23 cellular contexts compared by ENCODE assay signal in the genomic region with DNA sequence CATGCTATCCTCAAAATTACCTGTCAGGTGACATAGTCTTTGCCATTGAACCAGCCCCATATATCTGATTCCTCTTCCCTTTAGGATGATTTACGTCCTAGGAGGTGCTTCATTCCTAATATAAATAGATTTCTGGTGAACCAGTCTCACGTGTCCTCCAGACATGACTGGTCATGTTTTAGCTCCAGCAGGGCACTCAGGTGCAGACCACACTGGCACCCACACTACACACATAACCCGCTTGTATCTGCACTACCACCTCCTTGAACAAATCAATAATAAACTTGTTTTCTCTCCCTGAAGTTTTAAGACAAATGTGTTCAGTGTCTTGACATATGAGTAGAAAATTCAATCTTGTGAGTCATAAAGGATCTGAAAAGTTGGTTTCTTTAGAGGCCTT.
DNase-seq lines count a peak whose midpoint lies in the region; TF ChIP-seq lines count a peak whose summit lies in the region.
"Had no signal": no experiment of that assay in that cellular context is flagged by ENCODE, and none has a peak within 500 bp of the region (broad histone marks: within the 10 kb centered on the region; RNA-seq: fewer than 3 reads in every experiment).

No MANE protein-coding gene starts in this region.

- H3K27me3 Mint-ChIP-seq in activated T-cell treated with anti-CD3 and anti-CD28 coated beads, Interleukin-2, amount 50 U/mL, for 24 hours = peaks cover 15% of the 10 kb centered on the region

- no peak overlapping the region for H3K4me3 Mint-ChIP-seq in activated T-cell treated with anti-CD3 and anti-CD28 coated beads, Interleukin-2, amount 50 U/mL, for 24 hours
- H3K4me3 Mint-ChIP-seq: activated CD4-positive, alpha-beta T cell treated with anti-CD3 and anti-CD28 coated beads, Interleukin-2, amount 10 ng/mL, durations not matched to agents 7 days and 5 days; activated CD8-positive, alpha-beta memory T cell treated with anti-CD3 and anti-CD28 coated beads, Interleukin-2, amount 10 ng/mL, durations not matched to agents 7 days and 5 days; activated naive CD8-positive, alpha-beta T cell; B cell; stimulated activated naive CD8-positive, alpha-beta T cell treated with anti-CD3 and anti-CD28 coated beads, Interleukin-15, Interleukin-2, amounts not matched to agents 100 ng/mL and 50 ng/mL, for 24 hours; T-helper 17 cell had no signal

- H3K9ac ChIP-seq in fibroblast of lung (ENCODE audit: insufficient read depth, low read length) = no peak overlapping the region

- peak overlapping the region; percentile 8 for H3K4me2 ChIP-seq in fibroblast of lung (ENCODE audit: extremely low read depth, insufficient read depth, low read length)

- H3K9me3 Mint-ChIP-seq in activated T-cell treated with anti-CD3 and anti-CD28 coated beads, Interleukin-2, amount 50 U/mL, for 24 hours = no peaks in the 10 kb centered on the region
- H3K9me3 Mint-ChIP-seq: activated CD4-positive, alpha-beta T cell treated with anti-CD3 and anti-CD28 coated beads, Interleukin-2, amount 10 ng/mL, durations not matched to agents 7 days and 5 days; stimulated activated naive CD8-positive, alpha-beta T cell treated with anti-CD3 and anti-CD28 coated beads, Interleukin-15, Interleukin-2, amounts not matched to agents 100 ng/mL and 50 ng/mL, for 24 hours had no signal

- H3K27me3 ChIP-seq in fibroblast of lung (ENCODE audit: control insufficient read depth, insufficient read depth, low read length) = no peaks in the 10 kb centered on the region
- H3K27me3 ChIP-seq: tibial nerve had no signal

- no peaks in the 10 kb centered on the region for H3K36me3 Mint-ChIP-seq in activated T-cell treated with anti-CD3 and anti-CD28 coated beads, Interleukin-2, amount 50 U/mL, for 24 hours (ENCODE audit: low read depth)
- H3K36me3 Mint-ChIP-seq: activated CD8-positive, alpha-beta memory T cell treated with anti-CD3 and anti-CD28 coated beads, Interleukin-2, amount 10 ng/mL, durations not matched to agents 7 days and 5 days; activated naive CD8-positive, alpha-beta T cell had no signal

- H3K27ac Mint-ChIP-seq in activated T-cell treated with anti-CD3 and anti-CD28 coated beads, Interleukin-2, amount 50 U/mL, for 24 hours = no peak overlapping the region
- H3K27ac Mint-ChIP-seq: activated CD4-positive, alpha-beta T cell treated with anti-CD3 and anti-CD28 coated beads, Interleukin-2, amount 10 ng/mL, durations not matched to agents 7 days and 5 days; activated CD8-positive, alpha-beta memory T cell treated with anti-CD3 and anti-CD28 coated beads, Interleukin-2, amount 10 ng/mL, durations not matched to agents 7 days and 5 days; activated naive CD8-positive, alpha-beta T cell; B cell; stimulated activated naive CD8-positive, alpha-beta T cell treated with anti-CD3 and anti-CD28 coated beads, Interleukin-15, Interleukin-2, amounts not matched to agents 100 ng/mL and 50 ng/mL, for 24 hours; T-helper 17 cell had no signal

- no peak overlapping the region for H3K27ac ChIP-seq in fibroblast of lung (ENCODE audit: insufficient read depth, low read length)

- no peak for TF ChIP-seq CTCF in fibroblast of lung (conservative IDR thresholded peaks at IDR 0.05 in 1 of 2, IDR thresholded peaks at IDR 0.05 in 1 of 2; ENCODE audit: low read depth in 1 of 2, low read length in 2 of 2)

- H2AFZ ChIP-seq in fibroblast of lung (ENCODE audit: low read length) = no peak overlapping the region

- no peaks in the 10 kb centered on the region for H3K4me1 Mint-ChIP-seq in activated T-cell treated with anti-CD3 and anti-CD28 coated beads, Interleukin-2, amount 50 U/mL, for 24 hours (ENCODE audit: low read depth)
- H3K4me1 Mint-ChIP-seq: activated CD4-positive, alpha-beta T cell treated with anti-CD3 and anti-CD28 coated beads, Interleukin-2, amount 10 ng/mL, durations not matched to agents 7 days and 5 days; activated CD8-positive, alpha-beta memory T cell treated with anti-CD3 and anti-CD28 coated beads, Interleukin-2, amount 10 ng/mL, durations not matched to agents 7 days and 5 days; B cell had no signal

- H3K4me1 ChIP-seq in fibroblast of lung (ENCODE audit: control insufficient read depth, extremely low read depth, insufficient read depth, low read length) = peaks cover 5% of the 10 kb centered on the region

- DNase-seq in NCI-H2107 treated with DMSO at 0.1 percent for 48 hours (lab: John Stamatoyannopoulos, UW; ENCODE audit: unreplicated experiment) = peak; percentile 65
- no peak for DNase-seq in NCI-H2107 (lab: John Stamatoyannopoulos, UW)
- peak; percentile 54 for DNase-seq in RPMI7951 (ENCODE audit: low read depth)
- peak; percentile 28 to 32 for DNase-seq in fibroblast of lung (ENCODE audit: low read depth in 2 of 2)
- DNase-seq in stromal cell of bone marrow (ENCODE audit: low read depth) = peak; percentile 13
- DNase-seq in activated T-cell treated with anti-CD3 and anti-CD28 coated beads, Interleukin-2, amount 50 U/mL, for 24 hours = no peak
- DNase-seq in RKO (ENCODE audit: low spot score) = no peak
- DNase-seq in kidney glomerular epithelial cell (lab: John Stamatoyannopoulos, UW) = no peak
- DNase-seq: activated CD4-positive, alpha-beta T cell treated with anti-CD3 and anti-CD28 coated beads, Interleukin-2, amount 10 ng/mL, durations not matched to agents 7 days and 5 days; activated CD8-positive, alpha-beta memory T cell treated with anti-CD3 and anti-CD28 coated beads, Interleukin-2, amount 10 ng/mL, durations not matched to agents 7 days and 5 days; effector CD4-positive, alpha-beta T cell; H7; NCI-H1694; NCI-H2227 treated with DMSO at 0.1 percent for 48 hours; occipital lobe; retina; SIG-M5; stimulated activated CD4-positive, alpha-beta T cell treated with anti-CD3 and anti-CD28 coated beads, Interleukin-4, amount 100 ng/mL, for 4 hours; T-helper 17 cell had no signal

- H4K20me1 ChIP-seq in fibroblast of lung (ENCODE audit: control insufficient read depth, extremely low read depth, insufficient read depth, low read length) = no peaks in the 10 kb centered on the region

- no peaks in the 10 kb centered on the region for H3K9me3 ChIP-seq in fibroblast of lung (ENCODE audit: control insufficient read depth, insufficient read depth, low read depth, low read length)
- H3K9me3 ChIP-seq: tibial nerve had no signal

- no peaks in the 10 kb centered on the region for H3K79me2 ChIP-seq in fibroblast of lung (ENCODE audit: control insufficient read depth, insufficient read depth, low read length)

- H3K4me3 ChIP-seq in fibroblast of lung (replicated peaks in 1 of 4; ENCODE audit: control extremely low read depth in 1 of 4, insufficient read depth in 1 of 4, low read depth in 3 of 4, low read length in 4 of 4) = no peak overlapping the region
- H3K4me3 ChIP-seq: tibial nerve had no signal

- no peaks in the 10 kb centered on the region for H3K36me3 ChIP-seq in fibroblast of lung (ENCODE audit: control insufficient read depth, insufficient read depth, low read length)
- H3K36me3 ChIP-seq: tibial nerve had no signal

Comparison
In these comparisons a context has a peak if more than half of its experiments do, and no peak if none do; other contexts are left out.
1. DNase-seq: peak in NCI-H2107 treated with DMSO at 0.1 percent for 48 hours (single experiment), RPMI7951 (single experiment), fibroblast of lung (2 of 2) and stromal cell of bone marrow (single experiment); none in NCI-H2107 (single experiment), activated T-cell treated with anti-CD3 and anti-CD28 coated beads, Interleukin-2, amount 50 U/mL, for 24 hours (single experiment), RKO (single experiment) and kidney glomerular epithelial cell (single experiment).